Comparison of ENCODE assay signal across 8 cellular contexts in the genomic region with DNA sequence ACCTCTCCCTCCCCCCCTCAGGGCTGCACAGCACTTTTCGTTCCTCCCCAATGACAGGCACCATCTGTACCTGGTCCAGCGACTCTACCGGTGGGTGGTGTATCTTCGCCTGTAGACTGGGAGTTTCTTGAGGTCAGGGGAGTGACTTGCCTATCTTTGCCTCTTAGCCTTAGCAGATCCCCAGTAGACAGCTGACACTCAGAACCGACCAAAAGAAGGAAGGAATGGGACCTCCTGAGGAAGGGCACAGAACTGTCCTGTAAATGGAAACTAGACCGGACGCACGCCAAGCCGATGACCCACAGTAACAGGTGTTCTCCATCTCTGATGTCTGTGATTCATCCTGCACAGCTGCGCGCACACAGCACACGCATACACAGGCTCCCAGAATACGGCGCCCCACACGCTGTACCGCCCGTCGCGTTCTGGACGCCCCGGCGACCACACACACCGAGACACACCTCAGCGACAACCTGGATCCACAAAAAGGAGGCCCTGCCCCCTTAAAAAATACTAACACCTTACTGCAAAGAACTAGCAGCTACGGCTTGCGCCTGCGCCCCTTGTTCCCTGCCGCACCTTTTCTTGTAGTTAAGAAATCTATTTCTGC. TPM values are rescaled to one million over a fixed set of nuclear protein-coding genes. Genes with fewer than 3 reads are reported as not detected.
A peak's percentile ranks its signal among the peaks of the same experiment; 100 is the strongest.
DNase-seq lines count a peak whose midpoint lies in the region; ATAC-seq and TF ChIP-seq lines count a peak whose summit lies in the region.

No MANE protein-coding gene starts in this region.

- H3K36me3 Mint-ChIP-seq in activated naive CD4-positive, alpha-beta T cell treated with anti-CD3 and anti-CD28 coated beads for 36 hours (ENCODE audit: low read depth) = no peaks in the 10 kb centered on the region

- peak overlapping the region; percentile 90 for H3K27ac Mint-ChIP-seq in activated naive CD4-positive, alpha-beta T cell treated with anti-CD3 and anti-CD28 coated beads for 36 hours

- H3K9me3 ChIP-seq in BLaER1 = peaks cover 3% of the 10 kb centered on the region
- H3K9me3 ChIP-seq in OCI-LY7 (ENCODE audit: low read length) = peaks cover 3% of the 10 kb centered on the region; the same call in 1 of the 2 replicates
- H3K9me3 ChIP-seq in left ventricle myocardium inferior (replicated peaks) = no peaks in the 10 kb centered on the region
- H3K9me3 ChIP-seq in prostate gland = no peaks in the 10 kb centered on the region

- TF ChIP-seq POLR2A in GM19099 (IDR thresholded peaks at IDR 0.05; ENCODE audit: extremely low read depth, insufficient read length, low read depth) = peak; percentile 71
- no peak for TF ChIP-seq POLR2A in prostate gland (IDR thresholded peaks at IDR 0.05)

- no peaks in the 10 kb centered on the region for H3K36me3 ChIP-seq in BLaER1
- peaks cover 24% of the 10 kb centered on the region for H3K36me3 ChIP-seq in OCI-LY7 (ENCODE audit: insufficient read depth, low read length)
- H3K36me3 ChIP-seq in left ventricle myocardium inferior = no peaks in the 10 kb centered on the region
- H3K36me3 ChIP-seq in prostate gland = no peaks in the 10 kb centered on the region

- H3K27me3 Mint-ChIP-seq in activated naive CD4-positive, alpha-beta T cell treated with anti-CD3 and anti-CD28 coated beads for 36 hours (ENCODE audit: low read depth) = no peaks in the 10 kb centered on the region

- H3K4me2 ChIP-seq in BLaER1 (peak overlapping the region; percentile 97), OCI-LY7 (ENCODE audit: low read length) (peak overlapping the region; percentile 93)

- DNase-seq in OCI-LY7 (ENCODE audit: low spot score) (peak; percentile 85), left ventricle myocardium inferior (no peak), prostate gland (ENCODE audit: low spot score) (peak; percentile 22), SW 1271 (lab: John Stamatoyannopoulos, UW) (no peak)
- DNase-seq in activated naive CD4-positive, alpha-beta T cell treated with anti-CD3 and anti-CD28 coated beads for 36 hours = peak; percentile 77

- no peak overlapping the region for H3K9ac ChIP-seq in BLaER1

- H3K4me1 ChIP-seq in BLaER1 (peaks cover 37% of the 10 kb centered on the region), OCI-LY7 (ENCODE audit: insufficient read depth, low read length, poor library complexity, severe bottlenecking) (peaks cover 46% of the 10 kb centered on the region), left ventricle myocardium inferior (peaks cover 18% of the 10 kb centered on the region), prostate gland (replicated peaks) (no peaks in the 10 kb centered on the region)

- H3K4me3 ChIP-seq in BLaER1 (peak overlapping the region; percentile 87), OCI-LY7 (ENCODE audit: low read depth, low read length, poor library complexity, severe bottlenecking) (peak overlapping the region; percentile 86), left ventricle myocardium inferior (peak overlapping the region; percentile 80), prostate gland (peak overlapping the region; percentile 60 to 66)

- intact Hi-C loops in OCI-LY7 (cut with micrococcal nuclease; ENCODE audit: unreplicated experiment) (loop anchor here (1.0 to 10.0 kb wide), 3 partner anchors 41 to 1026 kb away; partner anchors contain the start of genes MAP3K9, MED6 and SUSD6), left ventricle myocardium inferior (cut with micrococcal nuclease) (no loop called here), prostate gland (cut with DNase I) (loop anchor here (10.0 kb wide), 1 partner anchor 174 kb away; no protein-coding TSS in a partner anchor)
- intact Hi-C loops in activated naive CD4-positive, alpha-beta T cell treated with anti-CD3 and anti-CD28 coated beads for 36 hours (cut with micrococcal nuclease) = loop anchor here (1.0 to 2.0 kb wide), 3 partner anchors 20 to 168 kb away; partner anchors contain the start of genes MAP3K9 and MED6

- peaks cover 49% of the 10 kb centered on the region for H3K27me3 ChIP-seq in BLaER1
- peaks cover 57% of the 10 kb centered on the region for H3K27me3 ChIP-seq in left ventricle myocardium inferior (ENCODE audit: low read depth)
- no peaks in the 10 kb centered on the region for H3K27me3 ChIP-seq in prostate gland (replicated peaks; ENCODE audit: insufficient read depth)

- H3K4me1 Mint-ChIP-seq in activated naive CD4-positive, alpha-beta T cell treated with anti-CD3 and anti-CD28 coated beads for 36 hours (ENCODE audit: low read depth) = peaks cover 43% of the 10 kb centered on the region

- no peak overlapping the region for H3K27ac ChIP-seq in BLaER1
- H3K27ac ChIP-seq in OCI-LY7 (ENCODE audit: low read depth, low read length, poor library complexity, severe bottlenecking) = peak overlapping the region; percentile 82
- H3K27ac ChIP-seq in left ventricle myocardium inferior (replicated peaks) = no peak overlapping the region
- no peak overlapping the region for H3K27ac ChIP-seq in prostate gland

- CTCF ChIA-PET in OCI-LY7 (lab: Charles Lee; ENCODE audit: unreplicated experiment) = interaction anchor here (0.6 to 1.8 kb wide), 2 partner anchors 27 to 39 kb away, joined by 3 to 4 read pairs; no protein-coding TSS in a partner anchor
- CTCF ChIA-PET in activated naive CD4-positive, alpha-beta T cell treated with anti-CD3 and anti-CD28 coated beads for 36 hours (lab: Charles Lee) = interaction anchor here (1.0 to 1.5 kb wide), 5 partner anchors 14 to 73 kb away, joined by 3 to 4 read pairs (median 4); no protein-coding TSS in a partner anchor

- H2AFZ ChIP-seq in OCI-LY7 (ENCODE audit: low read length) = peak overlapping the region; percentile 41; the same call in 1 of the 2 replicates

- under 1% methylated on average over 28 of the region's 28 CpGs for WGBS in prostate gland

- POLR2A ChIA-PET in OCI-LY7 (lab: Charles Lee) = interaction anchor here (0.6 to 7.3 kb wide), 5 partner anchors 18 to 237 kb away, joined by 3 to 77 read pairs (median 4); no protein-coding TSS in a partner anchor

- H3K79me2 ChIP-seq in OCI-LY7 (ENCODE audit: insufficient read depth, low read depth, low read length) = peaks cover 61% of the 10 kb centered on the region

- peaks cover 4% of the 10 kb centered on the region for H3K9me3 Mint-ChIP-seq in activated naive CD4-positive, alpha-beta T cell treated with anti-CD3 and anti-CD28 coated beads for 36 hours

- ATAC-seq in HG03280 (IDR thresholded peaks at IDR 0.05; ENCODE audit: unreplicated experiment) = peak; percentile 55

- BruUV-seq in OCI-LY7 (replicated peaks; lab: Mats Ljungman, UMichigan) = no TSS peak

- peak overlapping the region; percentile 92 for H3K4me3 Mint-ChIP-seq in activated naive CD4-positive, alpha-beta T cell treated with anti-CD3 and anti-CD28 coated beads for 36 hours

- H4K20me1 ChIP-seq in BLaER1 = no peaks in the 10 kb centered on the region
- H4K20me1 ChIP-seq in OCI-LY7 (ENCODE audit: insufficient read depth, low read length) = no peaks in the 10 kb centered on the region

- TF ChIP-seq CTCF in OCI-LY7 (conservative IDR thresholded peaks at IDR 0.05; ENCODE audit: low read length) (0 out of 2 replicates have a peak, but pooled peaks have one; percentile 20), left ventricle myocardium inferior (IDR thresholded peaks at IDR 0.05; ENCODE audit: borderline replicate concordance) (no peak), prostate gland (IDR thresholded peaks at IDR 0.05) (no peak)

- no peaks in the 10 kb centered on the region for H3K9me2 ChIP-seq in OCI-LY7 (ENCODE audit: insufficient read depth, low read length)

RNA-seq across cellular contexts. Expression of gene TTC9, which starts 0.7 kb away (rescaled TPM):
- total RNA-seq in OCI-LY7 (2014; rRNA removed; shearing (Covaris generic)) = 8.1 and 11.0 TPM in 2 replicates
- total RNA-seq in OCI-LY7 (2022) = 13.0 and 14.1 TPM in 2 replicates
- 1 to 10 TPM; 7.5 to 7.6 TPM for total RNA-seq in activated naive CD4-positive, alpha-beta T cell treated with anti-CD3 and anti-CD28 coated beads for 36 hours
- total RNA-seq in left ventricle myocardium inferior = 1.9 TPM
- 1 to 10 TPM; 3.2 to 6.7 TPM for total RNA-seq in prostate gland

RNA-seq across cellular contexts. Expression of gene MED6, which starts 40.6 kb away (rescaled TPM):
- 28.4 and 28.8 TPM in 2 replicates for total RNA-seq in OCI-LY7 (2014; rRNA removed; shearing (Covaris generic))
- total RNA-seq in OCI-LY7 (2022) (57.7 and 59.2 TPM in 2 replicates), left ventricle myocardium inferior (19.4 TPM), prostate gland (10 to 100 TPM; 27.4 to 41.4 TPM)
- total RNA-seq in activated naive CD4-positive, alpha-beta T cell treated with anti-CD3 and anti-CD28 coated beads for 36 hours = 10 to 100 TPM; 48.5 to 48.9 TPM

Comparison
In these comparisons a context has a peak if more than half of its experiments do, and no peak if none do; other contexts are left out.
1. DNase-seq: peak in OCI-LY7 (single experiment), activated naive CD4-positive, alpha-beta T cell treated with anti-CD3 and anti-CD28 coated beads for 36 hours (single experiment) and prostate gland (single experiment); none in left ventricle myocardium inferior (single experiment) and SW 1271 (0 of 2).
2. Peak in every context shown above with its lines, with median percentiles within 50 percentile points of each other: H3K4me3 ChIP-seq.